In the genomic region with DNA sequence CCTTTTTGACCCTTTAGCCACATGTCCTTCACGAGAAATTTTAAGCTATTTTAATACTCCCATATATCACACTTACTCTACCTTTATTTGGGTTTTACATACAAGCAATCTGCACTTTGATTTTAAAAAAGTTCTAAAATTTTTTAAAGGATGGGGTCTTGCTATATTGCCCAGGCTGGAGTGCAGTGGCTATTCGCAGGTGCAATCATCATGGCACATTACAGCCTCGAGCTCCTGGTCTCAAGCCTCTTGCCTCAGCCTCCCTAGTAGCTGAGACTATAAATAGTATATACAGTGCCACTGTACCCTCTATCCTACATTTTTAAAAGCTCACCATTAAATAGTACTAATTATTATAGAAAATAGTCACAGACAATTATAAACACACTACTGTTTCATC, we compare ENCODE assay signal across 39 cellular contexts.
"Had no signal": no experiment of that assay in that cellular context is flagged by ENCODE, and none has a peak within 500 bp of the region (broad histone marks: within the 10 kb centered on the region; RNA-seq: fewer than 3 reads in every experiment).

No MANE protein-coding gene starts in this region.

- H3K27ac ChIP-seq: adrenal gland, ascending aorta, body of pancreas, brain microvascular endothelial cell, breast epithelium, cardiac muscle cell had no signal

- H3K27ac Mint-ChIP-seq: activated naive CD4-positive, alpha-beta T cell treated with anti-CD3 and anti-CD28 coated beads for 36 hours; activated naive CD4-positive, alpha-beta T cell treated with anti-CD3 and anti-CD28 coated beads, Interleukin-2, amount 10 ng/mL, durations not matched to agents 7 days and 5 days; activated naive CD4-positive, alpha-beta T cell treated with anti-CD3 and anti-CD28 coated beads, Interleukin-2, amount 50 U/mL, for 72 hours; activated naive CD8-positive, alpha-beta T cell; activated naive CD8-positive, alpha-beta T cell treated with anti-CD3 and anti-CD28 coated beads for 36 hours; activated naive CD8-positive, alpha-beta T cell treated with anti-CD3 and anti-CD28 coated beads, Interleukin-2, amount 10 ng/mL, durations not matched to agents 7 days and 5 days; activated naive CD8-positive, alpha-beta T cell treated with anti-CD3 and anti-CD28 coated beads, Interleukin-2, amount 50 U/mL, for 24 hours; activated T-cell treated with anti-CD3 and anti-CD28 coated beads, Interleukin-2, amount 50 U/mL, for 24 hours; activated T-cell treated with anti-CD3 and anti-CD28 coated beads, Interleukin-2, amount 50 U/mL, for 72 hours; activated T-helper 1 cell treated with anti-CD3 and anti-CD28 coated beads, Interleukin-12 subunit alpha, Interleukin-12 subunit beta, Interleukin-2, Interleukin-4 antibody, amounts not matched to agents 30 ng/mL and 10 ng/mL and 1 ng/mL, durations not matched to agents 14 hours and 24 hours and 36 hours; activated T-helper 17 cell treated with anti-CD3 and anti-CD28 coated beads, Interleukin-2, amount 50 U/mL, for 72 hours; activated T-helper 2 cell treated with anti-CD3 and anti-CD28 coated beads, Interferon-gamma antibody, Interleukin-2, Interleukin-4, amounts not matched to agents 10 μg/mL and 5 μg/mL and 100 μg/mL, durations not matched to agents 14 hours and 24 hours and 36 hours; brain had no signal

- H3K4me1 Mint-ChIP-seq: activated naive CD4-positive, alpha-beta T cell treated with anti-CD3 and anti-CD28 coated beads, Interleukin-2, amount 10 ng/mL, durations not matched to agents 7 days and 5 days; activated naive CD4-positive, alpha-beta T cell treated with anti-CD3 and anti-CD28 coated beads, Interleukin-2, amount 50 U/mL, for 24 hours; activated naive CD8-positive, alpha-beta T cell treated with anti-CD3 and anti-CD28 coated beads for 36 hours; activated naive CD8-positive, alpha-beta T cell treated with anti-CD3 and anti-CD28 coated beads, Interleukin-2, amount 10 ng/mL, durations not matched to agents 7 days and 5 days; activated naive CD8-positive, alpha-beta T cell treated with anti-CD3 and anti-CD28 coated beads, Interleukin-2, amount 50 U/mL, for 24 hours; activated T-helper 17 cell treated with anti-CD3 and anti-CD28 coated beads, Interleukin-2, amount 50 U/mL, for 72 hours; brain; central memory CD8-positive, alpha-beta T cell had no signal

- H3K27me3 ChIP-seq: adrenal gland, ascending aorta, body of pancreas, brain microvascular endothelial cell, breast epithelium, cardiac muscle cell had no signal

- DNase-seq: activated effector memory CD4-positive, alpha-beta T cell treated with anti-CD3 and anti-CD28 coated beads, Interleukin-2, amount 50 U/mL, for 16 hours; activated effector memory CD4-positive, alpha-beta T cell treated with Interleukin-2 at 50 U/mL for 16 hours; activated gamma-delta T cell; activated gamma-delta T cell treated with Interleukin-2 at 50 U/mL for 16 hours; activated naive CD4-positive, alpha-beta T cell; activated naive CD4-positive, alpha-beta T cell treated with anti-CD3 and anti-CD28 coated beads for 36 hours; activated naive CD4-positive, alpha-beta T cell treated with anti-CD3 and anti-CD28 coated beads, Interleukin-2, amount 10 ng/mL, durations not matched to agents 7 days and 5 days; activated naive CD4-positive, alpha-beta T cell treated with anti-CD3 and anti-CD28 coated beads, Interleukin-2, amount 50 U/mL, for 16 hours; activated naive CD4-positive, alpha-beta T cell treated with Interleukin-2 at 50 U/mL for 16 hours; activated naive CD8-positive, alpha-beta T cell treated with anti-CD3 and anti-CD28 coated beads for 36 hours; activated naive CD8-positive, alpha-beta T cell treated with anti-CD3 and anti-CD28 coated beads, Interleukin-2, amount 10 ng/mL, durations not matched to agents 7 days and 5 days; activated naive CD8-positive, alpha-beta T cell treated with anti-CD3 and anti-CD28 coated beads, Interleukin-2, amount 50 U/mL, for 24 hours; activated T-cell treated with anti-CD3 and anti-CD28 coated beads, Interleukin-2, amount 50 U/mL, for 1 hour; activated T-cell treated with anti-CD3 and anti-CD28 coated beads, Interleukin-2, amount 50 U/mL, for 24 hours; activated T-cell treated with anti-CD3 and anti-CD28 coated beads, Interleukin-2, amount 50 U/mL, for 4 hours; activated T-cell treated with anti-CD3 and anti-CD28 coated beads, Interleukin-2, amount 50 U/mL, for 72 hours; adrenal gland; amniotic stem cell; amygdala; anterior cingulate cortex; aorta; body of pancreas; brain microvascular endothelial cell; caudate nucleus; central memory CD4-positive, alpha-beta T cell; cerebellar nuclear complex had no signal

- H3K4me3 ChIP-seq: adrenal gland, ascending aorta, body of pancreas, breast epithelium, cardiac muscle cell had no signal

- H3K4me3 Mint-ChIP-seq: activated naive CD4-positive, alpha-beta T cell treated with anti-CD3 and anti-CD28 coated beads for 36 hours; activated naive CD4-positive, alpha-beta T cell treated with anti-CD3 and anti-CD28 coated beads, Interleukin-2, amount 10 ng/mL, durations not matched to agents 7 days and 5 days; activated naive CD4-positive, alpha-beta T cell treated with anti-CD3 and anti-CD28 coated beads, Interleukin-2, amount 50 U/mL, for 24 hours; activated naive CD8-positive, alpha-beta T cell; activated naive CD8-positive, alpha-beta T cell treated with anti-CD3 and anti-CD28 coated beads for 36 hours; activated naive CD8-positive, alpha-beta T cell treated with anti-CD3 and anti-CD28 coated beads, Interleukin-2, amount 10 ng/mL, durations not matched to agents 7 days and 5 days; activated naive CD8-positive, alpha-beta T cell treated with anti-CD3 and anti-CD28 coated beads, Interleukin-2, amount 50 U/mL, for 24 hours; activated T-cell treated with anti-CD3 and anti-CD28 coated beads, Interleukin-2, amount 50 U/mL, for 24 hours; activated T-cell treated with anti-CD3 and anti-CD28 coated beads, Interleukin-2, amount 50 U/mL, for 4 hours; activated T-cell treated with anti-CD3 and anti-CD28 coated beads, Interleukin-2, amount 50 U/mL, for 72 hours; activated T-helper 1 cell treated with anti-CD3 and anti-CD28 coated beads, Interleukin-12 subunit alpha, Interleukin-12 subunit beta, Interleukin-2, Interleukin-4 antibody, amounts not matched to agents 30 ng/mL and 10 ng/mL and 1 ng/mL, durations not matched to agents 14 hours and 24 hours and 36 hours; activated T-helper 17 cell treated with anti-CD3 and anti-CD28 coated beads, Interleukin-2, amount 50 U/mL, for 72 hours; brain; central memory CD8-positive, alpha-beta T cell had no signal

- H3K27me3 Mint-ChIP-seq: activated naive CD4-positive, alpha-beta T cell treated with anti-CD3 and anti-CD28 coated beads, Interleukin-2, amount 10 ng/mL, durations not matched to agents 7 days and 5 days; activated naive CD4-positive, alpha-beta T cell treated with anti-CD3 and anti-CD28 coated beads, Interleukin-2, amount 50 U/mL, for 24 hours; activated naive CD8-positive, alpha-beta T cell; activated naive CD8-positive, alpha-beta T cell treated with anti-CD3 and anti-CD28 coated beads for 36 hours; activated naive CD8-positive, alpha-beta T cell treated with anti-CD3 and anti-CD28 coated beads, Interleukin-2, amount 10 ng/mL, durations not matched to agents 7 days and 5 days; activated naive CD8-positive, alpha-beta T cell treated with anti-CD3 and anti-CD28 coated beads, Interleukin-2, amount 50 U/mL, for 24 hours; activated T-cell treated with anti-CD3 and anti-CD28 coated beads, Interleukin-2, amount 50 U/mL, for 24 hours; activated T-helper 17 cell treated with anti-CD3 and anti-CD28 coated beads, Interleukin-2, amount 50 U/mL, for 72 hours; brain; central memory CD8-positive, alpha-beta T cell had no signal

- H3K9me3 Mint-ChIP-seq: activated naive CD8-positive, alpha-beta T cell treated with anti-CD3 and anti-CD28 coated beads, Interleukin-2, amount 50 U/mL, for 24 hours; activated T-cell treated with anti-CD3 and anti-CD28 coated beads, Interleukin-2, amount 50 U/mL, for 24 hours; activated T-cell treated with anti-CD3 and anti-CD28 coated beads, Interleukin-2, amount 50 U/mL, for 4 hours; central memory CD8-positive, alpha-beta T cell had no signal

- H3K9me3 ChIP-seq: adrenal gland, ascending aorta, body of pancreas had no signal

- FAIRE-seq: astrocyte, bronchial epithelial cell had no signal

- H3K4me1 ChIP-seq: adrenal gland, body of pancreas, breast epithelium had no signal

- ATAC-seq: activated naive CD4-positive, alpha-beta T cell treated with anti-CD3 and anti-CD28 coated beads, Interleukin-2, amount 50 U/mL, for 72 hours; activated naive CD8-positive, alpha-beta T cell treated with anti-CD3 and anti-CD28 coated beads, Interleukin-2, amount 50 U/mL, for 24 hours; activated T-cell treated with anti-CD3 and anti-CD28 coated beads, Interleukin-2, amount 50 U/mL, for 4 hours; activated T-cell treated with anti-CD3 and anti-CD28 coated beads, Interleukin-2, amount 50 U/mL, for 72 hours; activated T-helper 17 cell treated with anti-CD3 and anti-CD28 coated beads, Interleukin-2, amount 50 U/mL, for 72 hours; body of pancreas had no signal
